9 cellular contexts compared by ENCODE assay signal in the genomic region with DNA sequence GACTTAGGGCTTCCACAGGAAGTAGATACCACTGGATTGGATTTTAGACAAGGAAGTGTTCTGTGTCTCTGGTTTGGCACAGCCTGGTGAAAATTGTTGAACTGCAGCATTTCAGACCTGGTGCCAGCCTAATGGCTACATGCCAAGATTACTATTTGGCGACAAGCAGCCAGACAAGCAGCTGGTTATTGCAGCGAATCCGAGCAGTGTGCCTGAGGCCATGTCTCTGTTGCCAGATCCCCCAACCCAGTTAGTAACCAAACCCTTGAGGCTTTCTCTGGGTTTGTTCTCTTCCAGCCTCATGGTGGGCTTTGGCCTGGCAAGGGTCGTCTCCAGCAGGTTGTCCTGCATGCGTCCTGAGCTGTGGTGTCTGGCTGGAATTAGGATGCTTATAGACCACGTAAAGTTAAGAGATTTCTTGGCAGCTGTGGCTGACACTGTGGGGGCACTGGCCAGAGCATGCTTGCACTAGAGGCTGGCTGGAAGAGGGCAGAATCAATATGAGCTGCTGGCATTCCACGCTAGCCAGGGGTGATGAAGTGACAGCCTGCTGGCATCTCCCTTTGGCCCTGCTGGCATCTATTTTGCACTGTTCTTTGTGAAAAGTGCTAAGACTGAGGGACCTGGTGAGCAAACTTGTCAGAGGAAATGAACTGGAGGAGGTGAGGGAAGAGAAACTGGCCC.
DNase-seq lines count a peak whose midpoint lies in the region; ATAC-seq and TF ChIP-seq lines count a peak whose summit lies in the region.
"Had no signal": no experiment of that assay in that cellular context is flagged by ENCODE, and none has a peak within 500 bp of the region (broad histone marks: within the 10 kb centered on the region; RNA-seq: fewer than 3 reads in every experiment).

No MANE protein-coding gene starts in this region.

- H4K20me1 ChIP-seq in SK-N-SH (ENCODE audit: insufficient read depth) (no peaks in the 10 kb centered on the region), hepatocyte (ENCODE audit: insufficient read depth, poor library complexity, severe bottlenecking) (no peaks in the 10 kb centered on the region)

- POLR2A ChIA-PET in SK-N-SH (lab: Yijun Ruan, JAX): interaction anchor here (0.6 to 1.4 kb wide), 4 partner anchors 13 to 118 kb away, joined by 3 to 5 read pairs (median 4); no protein-coding TSS in a partner anchor

- no peak overlapping the region; the same call in 1 of the 2 replicates for H3K9ac ChIP-seq in SK-N-SH

- TF ChIP-seq CTCF in SK-N-SH (IDR thresholded peaks at IDR 0.05) (no peak), hepatocyte (IDR thresholded peaks at IDR 0.05; ENCODE audit: poor library complexity) (no peak), gastrocnemius medialis (IDR thresholded peaks at IDR 0.05 in 4 of 5, conservative IDR thresholded peaks at IDR 0.05 in 1 of 5) (no peak)

- H3K9me2 ChIP-seq in SK-N-SH (no peaks in the 10 kb centered on the region), hepatocyte (replicated peaks; ENCODE audit: insufficient read depth) (no peaks in the 10 kb centered on the region)

- ATAC-seq in gastrocnemius medialis (peak; percentile 71 to 85), HG02588 (IDR thresholded peaks at IDR 0.05; ENCODE audit: unreplicated experiment) (no peak), GM21825 (IDR thresholded peaks at IDR 0.05; ENCODE audit: unreplicated experiment) (no peak), GM19351 (IDR thresholded peaks at IDR 0.05; ENCODE audit: unreplicated experiment) (no peak)

- H3F3A ChIP-seq in SK-N-SH (replicated peaks; ENCODE audit: insufficient read depth): peaks cover 9% of the 10 kb centered on the region

- H3K9me3 ChIP-seq in SK-N-SH (no peaks in the 10 kb centered on the region), hepatocyte (ENCODE audit: low read depth) (no peaks in the 10 kb centered on the region), gastrocnemius medialis (no peaks in the 10 kb centered on the region)

- in situ Hi-C loops in gastrocnemius medialis (cut with MboI; ENCODE audit: low sequenced_read_pairs in 4 of 4): no loop called here

- CTCF ChIA-PET in SK-N-SH (lab: Yijun Ruan, JAX): interaction anchor here (1.3 to 1.6 kb wide), 5 partner anchors 19 to 310 kb away, joined by 3 to 5 read pairs (median 3); a partner anchor contains a TSS

- H3K27me3 ChIP-seq in SK-N-SH (ENCODE audit: insufficient read depth) (no peaks in the 10 kb centered on the region), hepatocyte (no peaks in the 10 kb centered on the region), gastrocnemius medialis (no peaks in the 10 kb centered on the region)

- H3K4me1 ChIP-seq in SK-N-SH (ENCODE audit: control insufficient read depth in 1 of 2, insufficient read depth in 2 of 2, low read depth in 1 of 2, low read length in 1 of 2) (peaks cover 24 to 38% of the 10 kb centered on the region in 2 experiments), hepatocyte (ENCODE audit: insufficient read depth) (peaks cover 12% of the 10 kb centered on the region), gastrocnemius medialis (peaks cover 26 to 29% of the 10 kb centered on the region in 2 donors)

- H3K79me2 ChIP-seq in SK-N-SH (ENCODE audit: insufficient read depth) (peaks cover 20% of the 10 kb centered on the region; the same call in 1 of the 2 replicates), hepatocyte (no peaks in the 10 kb centered on the region)

- WGBS in SK-N-SH (ENCODE audit: low lambda C conversion rate): 24% methylated on average over 6 of the region's 7 CpGs
- WGBS in hepatocyte (ENCODE audit: low lambda C conversion rate, missing lambda C conversion rate): 77% methylated on average over 7 of the region's 7 CpGs

- H3K4me3 ChIP-seq in SK-N-SH (ENCODE audit: low read depth in 2 of 2, low read length in 1 of 2) (peak overlapping the region in 1 of 2 experiments; percentile 3; a peak in 1 of 4 replicates), hepatocyte (no peak overlapping the region), gastrocnemius medialis (peak overlapping the region in 1 of 4 donors; percentile 7)

- TF ChIP-seq EP300 in Ishikawa (IDR thresholded peaks at IDR 0.05; ENCODE audit: borderline replicate concordance): peak; percentile 80; the same call in 1 of the 2 replicates
- TF ChIP-seq EP300 in SK-N-SH (IDR thresholded peaks at IDR 0.05; ENCODE audit: borderline replicate concordance in 1 of 2, low read depth in 1 of 2, low read length in 1 of 2): peak; percentile 42 to 89; a peak in 3 of 4 replicates

- H3K36me3 ChIP-seq in SK-N-SH (replicated peaks in 1 of 2; ENCODE audit: control insufficient read depth in 1 of 2, insufficient read depth in 2 of 2, low read length in 1 of 2): peaks cover 5 to 17% of the 10 kb centered on the region in 2 experiments
- no peaks in the 10 kb centered on the region for H3K36me3 ChIP-seq in hepatocyte (replicated peaks; ENCODE audit: insufficient read depth, low read depth)
- H3K36me3 ChIP-seq in gastrocnemius medialis: no peaks in the 10 kb centered on the region

- TF ChIP-seq RAD21 in Ishikawa (IDR thresholded peaks at IDR 0.05; ENCODE audit: low read depth) (peak; percentile 3; the same call in 1 of the 2 replicates), SK-N-SH (IDR thresholded peaks at IDR 0.05; ENCODE audit: low read length) (no peak; the same call in 1 of the 2 replicates)

- intact Hi-C loops in gastrocnemius medialis (cut with DNase I; ENCODE audit: low total_unique reads): no loop called here

- H2AFZ ChIP-seq in SK-N-SH (ENCODE audit: low read depth) (peak overlapping the region; percentile 19), hepatocyte (no peak overlapping the region)

- no peak for TF ChIP-seq POLR2A in gastrocnemius medialis (IDR thresholded peaks at IDR 0.05)

- peak overlapping the region; percentile 54 for H3K4me2 ChIP-seq in SK-N-SH
- no peak overlapping the region for H3K4me2 ChIP-seq in hepatocyte

- H3K27ac ChIP-seq in SK-N-SH (ENCODE audit: low read depth in 2 of 2, low read length in 1 of 2): peak overlapping the region; percentile 51 to 99
- H3K27ac ChIP-seq in hepatocyte: peak overlapping the region; percentile 30
- H3K27ac ChIP-seq in gastrocnemius medialis: peak overlapping the region in 2 of 4 donors; percentile 1 to 4

- peak; percentile 55 for DNase-seq in SK-N-SH
- DNase-seq in hepatocyte (ENCODE audit: low spot score): no peak
- peak; percentile 32 to 61 for DNase-seq in gastrocnemius medialis
- no peak for DNase-seq in HCEC 1CT
- DNase-seq: immature natural killer cell had no signal

TF ChIP-seq in Ishikawa, 13 proteins besides CTCF, POLR2A, EP300 and RAD21 (continues in another document):
- TF ChIP-seq EGR1 (IDR thresholded peaks at IDR 0.05) (no peak), TAF1 (IDR thresholded peaks at IDR 0.05; ENCODE audit: low read depth) (no peak), ZBTB7A (IDR thresholded peaks at IDR 0.05; ENCODE audit: low read depth) (peak; percentile 41; the same call in 1 of the 2 replicates), CEBPB (IDR thresholded peaks at IDR 0.05) (0 out of 2 replicates have a peak, but pooled peaks have one; percentile 4), TCF12 (IDR thresholded peaks at IDR 0.05; ENCODE audit: low read depth) (peak; percentile 77), TEAD4 (IDR thresholded peaks at IDR 0.05) (peak; percentile 64), NFIC (IDR thresholded peaks at IDR 0.05) (peak; percentile 96), FOXM1 (IDR thresholded peaks at IDR 0.05; ENCODE audit: borderline replicate concordance, low read depth) (peak; percentile 44; the same call in 1 of the 2 replicates), YY1 (IDR thresholded peaks at IDR 0.05; ENCODE audit: low read depth) (0 out of 2 replicates have a peak, but pooled peaks have one; percentile 6)
- TF ChIP-seq, protein P1, sequence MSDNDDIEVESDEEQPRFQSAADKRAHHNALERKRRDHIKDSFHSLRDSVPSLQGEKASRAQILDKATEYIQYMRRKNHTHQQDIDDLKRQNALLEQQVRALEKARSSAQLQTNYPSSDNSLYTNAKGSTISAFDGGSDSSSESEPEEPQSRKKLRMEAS (IDR thresholded peaks at IDR 0.05): peak; percentile 29; the same call in 1 of the 2 replicates

TF ChIP-seq in SK-N-SH, 30 proteins besides CTCF, POLR2A, EP300 and RAD21 (continues in another document):
- TF ChIP-seq TAF1 (IDR thresholded peaks at IDR 0.05; ENCODE audit: borderline replicate concordance, low read depth, low read length) (no peak), RCOR1 (IDR thresholded peaks at IDR 0.05; ENCODE audit: low read length) (peak; percentile 82), NFIC (IDR thresholded peaks at IDR 0.05; ENCODE audit: borderline replicate concordance) (peak; percentile 91), TEAD4 (IDR thresholded peaks at IDR 0.05; ENCODE audit: borderline replicate concordance, insufficient read depth) (no peak), MEF2A (IDR thresholded peaks at IDR 0.05; ENCODE audit: borderline replicate concordance, low read depth) (no peak), EZH2phosphoT487 (IDR thresholded peaks at IDR 0.05; ENCODE audit: borderline replicate concordance, low read depth) (no peak), FOXJ3 (CRISPR knock-in tag; IDR thresholded peaks at IDR 0.05) (no peak), POLR2AphosphoS5 (IDR thresholded peaks at IDR 0.05; ENCODE audit: low read depth, low read length) (peak; percentile 39; the same call in 1 of the 2 replicates), RXRA (IDR thresholded peaks at IDR 0.05; ENCODE audit: borderline replicate concordance, low read depth) (no peak), SMC3 (IDR thresholded peaks at IDR 0.05; ENCODE audit: low read depth, low read length) (no peak), FOSL2 (IDR thresholded peaks at IDR 0.05; ENCODE audit: borderline replicate concordance, low read depth) (no peak), RFX5 (IDR thresholded peaks at IDR 0.05; ENCODE audit: low read length) (no peak), CHD2 (IDR thresholded peaks at IDR 0.05; ENCODE audit: low read length, partially characterized antibody) (peak; percentile 27)
- TF ChIP-seq, protein P2, sequence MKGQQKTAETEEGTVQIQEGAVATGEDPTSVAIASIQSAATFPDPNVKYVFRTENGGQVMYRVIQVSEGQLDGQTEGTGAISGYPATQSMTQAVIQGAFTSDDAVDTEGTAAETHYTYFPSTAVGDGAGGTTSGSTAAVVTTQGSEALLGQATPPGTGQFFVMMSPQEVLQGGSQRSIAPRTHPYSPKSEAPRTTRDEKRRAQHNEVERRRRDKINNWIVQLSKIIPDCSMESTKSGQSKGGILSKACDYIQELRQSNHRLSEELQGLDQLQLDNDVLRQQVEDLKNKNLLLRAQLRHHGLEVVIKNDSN (IDR thresholded peaks at IDR 0.05; ENCODE audit: borderline replicate concordance, low read depth): no peak
- TF ChIP-seq, protein P3, sequence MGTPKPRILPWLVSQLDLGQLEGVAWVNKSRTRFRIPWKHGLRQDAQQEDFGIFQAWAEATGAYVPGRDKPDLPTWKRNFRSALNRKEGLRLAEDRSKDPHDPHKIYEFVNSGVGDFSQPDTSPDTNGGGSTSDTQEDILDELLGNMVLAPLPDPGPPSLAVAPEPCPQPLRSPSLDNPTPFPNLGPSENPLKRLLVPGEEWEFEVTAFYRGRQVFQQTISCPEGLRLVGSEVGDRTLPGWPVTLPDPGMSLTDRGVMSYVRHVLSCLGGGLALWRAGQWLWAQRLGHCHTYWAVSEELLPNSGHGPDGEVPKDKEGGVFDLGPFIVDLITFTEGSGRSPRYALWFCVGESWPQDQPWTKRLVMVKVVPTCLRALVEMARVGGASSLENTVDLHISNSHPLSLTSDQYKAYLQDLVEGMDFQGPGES (IDR thresholded peaks at IDR 0.05; ENCODE audit: low read depth, low read length): no peak

Comparison
In these comparisons a context has a peak if more than half of its experiments do, and no peak if none do; other contexts are left out.
1. DNase-seq: peak in SK-N-SH (single experiment) and gastrocnemius medialis (2 of 2); none in hepatocyte (single experiment) and HCEC 1CT (single experiment).
2. ATAC-seq: peak in gastrocnemius medialis (2 of 2); none in HG02588 (single experiment), GM21825 (single experiment) and GM19351 (single experiment).